ENCODE assay signal across 26 cellular contexts in the genomic region with DNA sequence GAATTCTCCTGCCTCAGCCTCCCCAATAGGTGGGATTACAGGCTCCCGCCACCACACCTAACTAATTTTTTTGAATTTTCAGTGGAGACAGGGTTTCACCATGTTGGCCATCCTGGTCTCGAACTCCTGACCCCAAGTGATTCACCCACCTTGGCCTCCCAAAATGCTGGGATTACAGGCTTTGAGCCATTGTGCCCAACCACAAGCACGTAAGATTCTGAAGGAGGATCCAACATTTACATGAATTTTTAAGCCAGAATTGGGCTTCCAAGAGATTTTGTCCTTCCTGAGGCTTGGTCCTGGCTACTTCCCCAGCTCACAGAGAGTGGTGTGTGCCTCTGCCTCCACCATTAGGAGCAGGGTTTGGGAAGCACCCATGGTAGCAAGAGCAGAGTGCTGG. TPM values are rescaled to one million over a fixed set of nuclear protein-coding genes. Genes with fewer than 3 reads are reported as not detected.
DNase-seq lines count a peak whose midpoint lies in the region; ATAC-seq and TF ChIP-seq lines count a peak whose summit lies in the region.
"Had no signal": no experiment of that assay in that cellular context is flagged by ENCODE, and none has a peak within 500 bp of the region (broad histone marks: within the 10 kb centered on the region; RNA-seq: fewer than 3 reads in every experiment).

No MANE protein-coding gene starts in this region.

- CTCF ChIA-PET in IMR-90 (lab: Yijun Ruan, JAX), result no interaction called here
- CTCF ChIA-PET in activated CD4-positive, alpha-beta memory T cell treated with anti-CD3 and anti-CD28 coated beads, Interleukin-2, amount 10 ng/mL, durations not matched to agents 7 days and 5 days (lab: Charles Lee), result interaction anchor here (0.7 kb wide), 1 partner anchor 139 kb away, joined by 3 read pairs; a partner anchor contains a TSS

- H3K36me3 ChIP-seq in IMR-90 (ENCODE audit: control insufficient read depth, insufficient read depth, low read length) (peaks cover 55% of the 10 kb centered on the region), mesendoderm (ENCODE audit: control insufficient read depth, insufficient read depth, low read length) (peaks cover 6% of the 10 kb centered on the region)

- H3K27ac ChIP-seq in 22Rv1 (peak overlapping the region; percentile 25; the same call in 1 of the 2 replicates), IMR-90 (ENCODE audit: insufficient read depth, low read length) (no peak overlapping the region), mesendoderm (ENCODE audit: low read depth, low read length) (no peak overlapping the region)
- H3K27ac ChIP-seq: epithelial cell of prostate, stomach had no signal

- peak overlapping the region; percentile 20 for H3K27ac Mint-ChIP-seq in memory B cell
- no peak overlapping the region for H3K27ac Mint-ChIP-seq in activated CD4-positive, alpha-beta memory T cell treated with anti-CD3 and anti-CD28 coated beads, Interleukin-2, amount 10 ng/mL, durations not matched to agents 7 days and 5 days
- H3K27ac Mint-ChIP-seq: activated naive CD8-positive, alpha-beta T cell; activated T-helper 1 cell treated with anti-CD3 and anti-CD28 coated beads, Interleukin-12 subunit alpha, Interleukin-12 subunit beta, Interleukin-2, Interleukin-4 antibody, amounts not matched to agents 30 ng/mL and 10 ng/mL and 1 ng/mL, durations not matched to agents 14 hours and 24 hours and 36 hours had no signal

- peaks cover 17% of the 10 kb centered on the region for H3K9me1 ChIP-seq in IMR-90 (ENCODE audit: insufficient read depth, low read length)

- peaks cover 21% of the 10 kb centered on the region for H3K36me3 Mint-ChIP-seq in memory B cell
- H3K36me3 Mint-ChIP-seq in activated CD4-positive, alpha-beta memory T cell treated with anti-CD3 and anti-CD28 coated beads, Interleukin-2, amount 10 ng/mL, durations not matched to agents 7 days and 5 days (ENCODE audit: low read depth), result peaks cover 25% of the 10 kb centered on the region
- H3K36me3 Mint-ChIP-seq: activated naive CD8-positive, alpha-beta T cell had no signal

- H3K27me3 ChIP-seq in IMR-90 (ENCODE audit: control insufficient read depth, insufficient read depth, low read length) (no peaks in the 10 kb centered on the region), mesendoderm (ENCODE audit: insufficient read depth, low read length, poor library complexity) (no peaks in the 10 kb centered on the region)
- H3K27me3 ChIP-seq: stomach had no signal

- peak overlapping the region; percentile 52 for H2AK9ac ChIP-seq in IMR-90 (replicated peaks; ENCODE audit: low read depth, low read length, poor library complexity)

- no peak for TF ChIP-seq RAD21 in IMR-90 (IDR thresholded peaks at IDR 0.05; ENCODE audit: low read length)

- no peak for TF ChIP-seq POLR2A in IMR-90 (IDR thresholded peaks at IDR 0.05; ENCODE audit: low read depth, low read length)

- H3K4ac ChIP-seq in IMR-90 (ENCODE audit: low read depth, low read length), result peak overlapping the region; percentile 2; the same call in 1 of the 2 replicates
- no peak overlapping the region for H3K4ac ChIP-seq in mesendoderm (ENCODE audit: low read depth, low read length)

- H3K79me1 ChIP-seq in IMR-90 (ENCODE audit: low read depth in 1 of 2, low read length in 2 of 2) (peaks cover 19 to 74% of the 10 kb centered on the region in 2 experiments), mesendoderm (ENCODE audit: low read length) (no peaks in the 10 kb centered on the region)

- H3K14ac ChIP-seq in IMR-90 (replicated peaks; ENCODE audit: low read depth, low read length), result no peak overlapping the region

- dilution Hi-C loops in IMR-90 (cut with HindIII; ENCODE audit: low sequenced_read_pairs, unreplicated experiment), result no loop called here

- H3K4me3 Mint-ChIP-seq in memory B cell, result no peak overlapping the region
- no peak overlapping the region for H3K4me3 Mint-ChIP-seq in activated CD4-positive, alpha-beta memory T cell treated with anti-CD3 and anti-CD28 coated beads, Interleukin-2, amount 10 ng/mL, durations not matched to agents 7 days and 5 days
- H3K4me3 Mint-ChIP-seq: activated naive CD8-positive, alpha-beta T cell; activated T-helper 1 cell treated with anti-CD3 and anti-CD28 coated beads, Interleukin-12 subunit alpha, Interleukin-12 subunit beta, Interleukin-2, Interleukin-4 antibody, amounts not matched to agents 30 ng/mL and 10 ng/mL and 1 ng/mL, durations not matched to agents 14 hours and 24 hours and 36 hours; WTC11 had no signal

- H2BK20ac ChIP-seq in IMR-90 (ENCODE audit: low read depth, low read length), result no peak overlapping the region

- no peak for TF ChIP-seq CTCF in 22Rv1 (IDR thresholded peaks at IDR 0.05)
- TF ChIP-seq CTCF in IMR-90 (conservative IDR thresholded peaks at IDR 0.05; ENCODE audit: low read depth, low read length), result no peak

- H4K20me1 ChIP-seq in IMR-90 (ENCODE audit: insufficient read depth, low read length), result 0 out of 2 replicates have a peak, but pooled peaks cover 3% of the 10 kb centered on the region

- DNase-seq in IMR-90, result no peak
- DNase-seq in astrocyte of the hippocampus (ENCODE audit: low read depth, low spot score), result peak; percentile 29
- DNase-seq in memory B cell (ENCODE audit: low spot score in 2 of 2), result no peak
- DNase-seq in activated CD4-positive, alpha-beta memory T cell treated with anti-CD3 and anti-CD28 coated beads, Interleukin-2, amount 10 ng/mL, durations not matched to agents 7 days and 5 days, result no peak
- no peak for DNase-seq in mesendoderm
- DNase-seq in G401 (ENCODE audit: low spot score), result no peak
- DNase-seq: activated CD4-positive, alpha-beta T cell treated with anti-CD3 and anti-CD28 coated beads, Interleukin-2, amount 50 U/mL, for 1 hour; C1 segment of cervical spinal cord; cerebellar nuclear complex; DND-41; hippocampal formation; NCI-H1105 treated with DMSO at 0.1 percent for 48 hours; NCI-H2081; NCI-H774; stimulated activated CD4-positive, alpha-beta T cell treated with anti-CD3 and anti-CD28 coated beads, Interleukin-4, amount 100 ng/mL, for 4 hours; stomach; T1000; trophoblast cell had no signal

- H4K8ac ChIP-seq in IMR-90 (ENCODE audit: low read depth in 2 of 2, low read length in 2 of 2) (peak overlapping the region in 1 of 2 experiments; percentile 19; a peak in 1 of 4 replicates), mesendoderm (ENCODE audit: low read depth, low read length) (no peak overlapping the region)

- H2AK5ac ChIP-seq in IMR-90 (ENCODE audit: low read depth, low read length) (peak overlapping the region; percentile 7; the same call in 1 of the 2 replicates), mesendoderm (ENCODE audit: low read length) (no peak overlapping the region)

- in situ Hi-C loops in IMR-90 (cut with MboI; ENCODE audit: low sequenced_read_pairs), result no loop called here
- in situ Hi-C loops in G401 (cut with HindIII; ENCODE audit: low sequenced_read_pairs), result no loop called here

- no peak overlapping the region for H3K9ac ChIP-seq in IMR-90 (ENCODE audit: low read depth, low read length)
- no peak overlapping the region for H3K9ac ChIP-seq in mesendoderm (ENCODE audit: low read length)

- no peaks in the 10 kb centered on the region for H3K27me3 Mint-ChIP-seq in memory B cell
- H3K27me3 Mint-ChIP-seq in activated CD4-positive, alpha-beta memory T cell treated with anti-CD3 and anti-CD28 coated beads, Interleukin-2, amount 10 ng/mL, durations not matched to agents 7 days and 5 days, result no peaks in the 10 kb centered on the region
- H3K27me3 Mint-ChIP-seq: activated naive CD8-positive, alpha-beta T cell had no signal

- H2BK15ac ChIP-seq in IMR-90 (ENCODE audit: low read depth, low read length) (no peak overlapping the region), mesendoderm (replicated peaks; ENCODE audit: low read depth) (no peak overlapping the region)

- no peaks in the 10 kb centered on the region for H3K9me3 ChIP-seq in IMR-90 (ENCODE audit: control insufficient read depth, insufficient read depth, low read length)
- H3K9me3 ChIP-seq: stomach had no signal

- no TSS peak for BruUV-seq in IMR-90 (replicated peaks; lab: Mats Ljungman, UMichigan)

- H2BK5ac ChIP-seq in IMR-90 (ENCODE audit: low read depth, low read length, poor library complexity, severe bottlenecking) (no peak overlapping the region), mesendoderm (ENCODE audit: low read length) (no peak overlapping the region)

- H3K4me2 ChIP-seq in IMR-90 (ENCODE audit: low read depth, low read length) (no peak overlapping the region), mesendoderm (ENCODE audit: low read length) (no peak overlapping the region)

- 0 out of 2 replicates have a peak overlapping the region, but pooled peaks have one; percentile 11 for H3K23ac ChIP-seq in IMR-90 (ENCODE audit: low read depth, low read length)
- H3K23ac ChIP-seq in mesendoderm (ENCODE audit: low read length), result no peak overlapping the region

- whole genome bisulfite sequencing in IMR-90 (ENCODE audit: extremely low coverage in 2 of 2, insufficient read length in 1 of 2), 2 experiments, result 94% methylated on average over 2 of the region's 3 CpGs; no CpG with 5 or more reads in 1 of the 2 experiments
- WGBS in mesendoderm (ENCODE audit: extremely low coverage, insufficient coverage, low lambda C conversion rate), result no CpG with 5 or more reads among the region's 3 CpGs

- intact Hi-C loops in IMR-90 (cut with micrococcal nuclease), result no loop called here

- H3K4me1 ChIP-seq in IMR-90 (ENCODE audit: control insufficient read depth, insufficient read depth, low read length) (peaks cover 25% of the 10 kb centered on the region), mesendoderm (ENCODE audit: control insufficient read depth, low read depth, low read length) (no peaks in the 10 kb centered on the region)

- H3K18ac ChIP-seq in IMR-90 (ENCODE audit: low read depth, low read length) (no peak overlapping the region), mesendoderm (ENCODE audit: low read length) (no peak overlapping the region)

- no peak overlapping the region for H2AFZ ChIP-seq in IMR-90 (replicated peaks; ENCODE audit: low read length, poor library complexity)

- no peak overlapping the region for H2BK120ac ChIP-seq in IMR-90 (ENCODE audit: low read depth, low read length)
- no peak overlapping the region for H2BK120ac ChIP-seq in mesendoderm (ENCODE audit: low read depth, low read length)

- H3K56ac ChIP-seq in IMR-90 (ENCODE audit: extremely low read depth, insufficient read depth, low read length) (no peak overlapping the region), mesendoderm (ENCODE audit: low read length) (no peak overlapping the region)

- no peak for ATAC-seq in IMR-90 (ENCODE audit: low read depth)
- no peak for ATAC-seq in memory B cell (ENCODE audit: low read depth)
- no peak for ATAC-seq in GM21526 (IDR thresholded peaks at IDR 0.05; ENCODE audit: low FRiP score, unreplicated experiment)
- ATAC-seq: HepG2, right cardiac atrium, WTC11 had no signal

- no peak overlapping the region for H4K91ac ChIP-seq in IMR-90 (ENCODE audit: insufficient read depth, low read depth, low read length)

- no peak overlapping the region for H4K5ac ChIP-seq in IMR-90 (ENCODE audit: low read depth, low read length)
- no peak overlapping the region for H4K5ac ChIP-seq in mesendoderm (ENCODE audit: low read length)

- POLR2A ChIA-PET in IMR-90 (lab: Charles Lee; ENCODE audit: unreplicated experiment), result no interaction called here
- POLR2A ChIA-PET in activated CD4-positive, alpha-beta memory T cell treated with anti-CD3 and anti-CD28 coated beads, Interleukin-2, amount 10 ng/mL, durations not matched to agents 7 days and 5 days (lab: Charles Lee), result no interaction called here

- H3K9me3 Mint-ChIP-seq in memory B cell, result no peaks in the 10 kb centered on the region
- H3K9me3 Mint-ChIP-seq in activated CD4-positive, alpha-beta memory T cell treated with anti-CD3 and anti-CD28 coated beads, Interleukin-2, amount 10 ng/mL, durations not matched to agents 7 days and 5 days, result no peaks in the 10 kb centered on the region
- H3K9me3 Mint-ChIP-seq: activated T-helper 1 cell treated with anti-CD3 and anti-CD28 coated beads, Interleukin-12 subunit alpha, Interleukin-12 subunit beta, Interleukin-2, Interleukin-4 antibody, amounts not matched to agents 30 ng/mL and 10 ng/mL and 1 ng/mL, durations not matched to agents 14 hours and 24 hours and 36 hours; WTC11 had no signal

- peaks cover 2% of the 10 kb centered on the region for H3K4me1 Mint-ChIP-seq in memory B cell
- no peaks in the 10 kb centered on the region for H3K4me1 Mint-ChIP-seq in activated CD4-positive, alpha-beta memory T cell treated with anti-CD3 and anti-CD28 coated beads, Interleukin-2, amount 10 ng/mL, durations not matched to agents 7 days and 5 days

- H3K4me3 ChIP-seq in IMR-90 (ENCODE audit: insufficient read depth, low read depth, low read length) (no peak overlapping the region), mesendoderm (ENCODE audit: low read length) (no peak overlapping the region)
- H3K4me3 ChIP-seq: stomach had no signal

- no peaks in the 10 kb centered on the region for H3K79me2 ChIP-seq in mesendoderm (ENCODE audit: control insufficient read depth, insufficient read depth, low read length)

RNA-seq across cellular contexts. Expression of a gene that starts 11.1 kb away (rescaled TPM):
- 19.4 and 20.4 TPM in 2 replicates for total RNA-seq in IMR-90 (2012; rRNA removed)
- polyA plus RNA-seq in IMR-90 (2012; rRNA removed), result 107 and 127 TPM in 2 replicates
- 87.5 and 210 TPM in 2 replicates for polyA plus RNA-seq in IMR-90 (2012; cell fraction: cytosol; rRNA removed)
- 49.2 and 86.8 TPM in 2 replicates for polyA plus RNA-seq in IMR-90 (2012; cell fraction: nucleus; rRNA removed; ENCODE audit: low replicate concordance)
- 10 to 100 TPM; 19.3 to 19.9 TPM for total RNA-seq in activated CD4-positive, alpha-beta memory T cell treated with anti-CD3 and anti-CD28 coated beads, Interleukin-2, amount 10 ng/mL, durations not matched to agents 7 days and 5 days
- polyA plus RNA-seq in mesendoderm (2013, experiment 1 of 2), result 181 TPM
- 184 TPM for polyA plus RNA-seq in mesendoderm (2013, experiment 2 of 2)
- total RNA-seq in G401 (2014; rRNA removed; shearing (Covaris generic)), result 18.6 and 23.2 TPM in 2 replicates

RNA-seq across cellular contexts. Expression of a gene that starts 15.2 kb away (rescaled TPM):
- total RNA-seq in IMR-90 (2012; rRNA removed), result 41.0 and 50.3 TPM in 2 replicates
- 37.6 and 38.0 TPM in 2 replicates for polyA plus RNA-seq in IMR-90 (2012; rRNA removed)
- polyA plus RNA-seq in IMR-90 (2012; cell fraction: cytosol; rRNA removed), result 20.3 and 21.4 TPM in 2 replicates
- polyA plus RNA-seq in IMR-90 (2012; cell fraction: nucleus; rRNA removed; ENCODE audit: low replicate concordance), result 8.8 and 29.9 TPM in 2 replicates
- 10 to 100 TPM; 61.1 to 62.8 TPM for total RNA-seq in activated CD4-positive, alpha-beta memory T cell treated with anti-CD3 and anti-CD28 coated beads, Interleukin-2, amount 10 ng/mL, durations not matched to agents 7 days and 5 days
- polyA plus RNA-seq in mesendoderm (2013, experiment 1 of 2), result 147 TPM
- polyA plus RNA-seq in mesendoderm (2013, experiment 2 of 2), result 143 TPM
- 93.5 and 116 TPM in 2 replicates for total RNA-seq in G401 (2014; rRNA removed; shearing (Covaris generic))

RNA-seq across cellular contexts. Expression of a gene that starts 41.8 kb away (rescaled TPM):
- total RNA-seq in IMR-90 (2012; rRNA removed), result 61.3 and 71.4 TPM in 2 replicates
- polyA plus RNA-seq in IMR-90 (2012; rRNA removed), result 47.0 and 50.0 TPM in 2 replicates
- 21.2 and 58.0 TPM in 2 replicates for polyA plus RNA-seq in IMR-90 (2012; cell fraction: cytosol; rRNA removed)
- 87.7 and 169 TPM in 2 replicates for polyA plus RNA-seq in IMR-90 (2012; cell fraction: nucleus; rRNA removed; ENCODE audit: low replicate concordance)
- total RNA-seq in activated CD4-positive, alpha-beta memory T cell treated with anti-CD3 and anti-CD28 coated beads, Interleukin-2, amount 10 ng/mL, durations not matched to agents 7 days and 5 days, result 10 to 100 TPM; 42.2 to 42.7 TPM
- 21.7 TPM for polyA plus RNA-seq in mesendoderm (2013, experiment 1 of 2)
- polyA plus RNA-seq in mesendoderm (2013, experiment 2 of 2), result 20.8 TPM
- total RNA-seq in G401 (2014; rRNA removed; shearing (Covaris generic)), result 65.5 and 70.6 TPM in 2 replicates
